ENCODE assay signal across 9 cellular contexts in genomic region chr7:151570366-151570915, GRCh38. TPM values are rescaled to one million over a fixed set of nuclear protein-coding genes. Genes with fewer than 3 reads are reported as not detected.
DNase-seq lines count a peak whose midpoint lies in the region; ATAC-seq, FAIRE-seq and TF ChIP-seq lines count a peak whose summit lies in the region.
"Had no signal": no experiment of that assay in that cellular context is flagged by ENCODE, and none has a peak within 500 bp of the region (broad histone marks: within the 10 kb centered on the region; RNA-seq: fewer than 3 reads in every experiment).

No MANE protein-coding gene starts in this region.

- H3K4me1 ChIP-seq in A549, result no peaks in the 10 kb centered on the region; the same call in 2 of the 3 replicates
- peaks cover 14% of the 10 kb centered on the region for H3K4me1 ChIP-seq in foreskin keratinocyte

- CTCF ChIA-PET in A549 (lab: Yijun Ruan, JAX) (interaction anchor here (0.6 to 16.0 kb wide), 37 partner anchors 9 to 838 kb away, joined by 3 to 155 read pairs (median 4); no protein-coding TSS in a partner anchor), GM10248 (lab: Yijun Ruan, JAX) (interaction anchor here (0.9 kb wide), 1 partner anchor 188 kb away, joined by 3 read pairs; no protein-coding TSS in a partner anchor), RWPE1 (lab: Yijun Ruan, JAX) (interaction anchor here (0.6 to 0.8 kb wide), 2 partner anchors 143 to 175 kb away, joined by 4 to 6 read pairs; no protein-coding TSS in a partner anchor)

- TF ChIP-seq CTCF in A549 (IDR thresholded peaks at IDR 0.05), result peak; percentile 84
- TF ChIP-seq CTCF in GM10248 (IDR thresholded peaks at IDR 0.05; ENCODE audit: control extremely low read depth, extremely low read depth, low read depth, missing control alignments), result peak; percentile 46
- peak; percentile 87 for TF ChIP-seq CTCF in RWPE1 (conservative IDR thresholded peaks at IDR 0.05; ENCODE audit: low read depth)
- TF ChIP-seq CTCF in foreskin keratinocyte (conservative IDR thresholded peaks at IDR 0.05), result peak; percentile 80

- no peak for ATAC-seq in A549
- ATAC-seq in foreskin keratinocyte, result no peak
- ATAC-seq in GM19463 (IDR thresholded peaks at IDR 0.05; ENCODE audit: unreplicated experiment), result no peak

- no peak overlapping the region for H3K4me3 ChIP-seq in A549

- POLR2A ChIA-PET in A549 (lab: Yijun Ruan, JAX), result no interaction called here
- POLR2A ChIA-PET in GM10248 (lab: Yijun Ruan, JAX), result no interaction called here
- POLR2A ChIA-PET in RWPE1 (lab: Yijun Ruan, JAX; ENCODE audit: low non-redundant PET), result no interaction called here

- FAIRE-seq in A549 (lab: Jason Lieb, UNC), result no peak

- TF ChIP-seq POLR2A in A549 (IDR thresholded peaks at IDR 0.05; ENCODE audit: low read length), result no peak

- TF ChIP-seq EP300 in A549 (IDR thresholded peaks at IDR 0.05), result no peak

- no peak overlapping the region for H3K4me2 ChIP-seq in A549

- no peaks in the 10 kb centered on the region for H3K9me3 ChIP-seq in A549

- TF ChIP-seq RAD21 in A549 (conservative IDR thresholded peaks at IDR 0.05 in 1 of 2, IDR thresholded peaks at IDR 0.05 in 1 of 2), result peak; percentile 89 to 91

- H3K27ac ChIP-seq in A549 (peak overlapping the region in 1 of 2 experiments; percentile 32; a peak in 1 of 6 replicates), RWPE1 (no peak overlapping the region), foreskin keratinocyte (no peak overlapping the region)

- H3K27me3 ChIP-seq in foreskin keratinocyte, result no peaks in the 10 kb centered on the region

- DNase-seq in A549 (ENCODE audit: low read depth in 1 of 2, low spot score in 1 of 2), result peak in 1 of 2 experiments; percentile 25
- no peak for DNase-seq in GM10248 (ENCODE audit: extremely low spot score)
- DNase-seq in RWPE1 (ENCODE audit: low spot score), result peak; percentile 9
- DNase-seq in foreskin keratinocyte, result no peak
- no peak for DNase-seq in HPDE6-E6E7 (ENCODE audit: extremely low spot score)
- DNase-seq in stimulated activated CD4-positive, alpha-beta T cell treated with anti-CD3 and anti-CD28 coated beads, Interleukin-2, amount 100 ng/mL, for 48 hours, result no peak
- DNase-seq in DMS79 treated with DMSO at 0.1 percent for 48 hours (lab: John Stamatoyannopoulos, UW), result no peak
- DNase-seq: GDM1 had no signal

TF ChIP-seq in A549, 52 proteins besides CTCF, POLR2A, EP300 and RAD21:
- TF ChIP-seq BCL3 (IDR thresholded peaks at IDR 0.05) (no peak), CEBPB (IDR thresholded peaks at IDR 0.05) (peak in 1 of 2 experiments; percentile 54; a peak in 1 of 4 replicates), SMC3 (IDR thresholded peaks at IDR 0.05) (peak; percentile 95), HEYL (CRISPR knock-in tag; IDR thresholded peaks at IDR 0.05) (no peak), NPAS2 (CRISPR knock-in tag; IDR thresholded peaks at IDR 0.05; ENCODE audit: borderline replicate concordance) (no peak)

RNA-seq across cellular contexts. Expression of gene RHEB, which starts 50.7 kb away (rescaled TPM):
- polyA plus RNA-seq in A549 (2011; rRNA removed) (148 and 198 TPM in 2 replicates), A549 (2017; fragmentation: RNase III; extraction: RNeasy Plus Mini Kit Qiagen cat#74134 plus additional on column Dnase treatment) (102 to 112 TPM (median 110 TPM) in 3 replicates), foreskin keratinocyte (106 and 123 TPM in 2 replicates)
- polyA plus RNA-seq in A549 (2012; cell fraction: cytosol; rRNA removed), result 61.9 and 65.5 TPM in 2 replicates
- polyA plus RNA-seq in A549 (2012; cell fraction: nucleus; rRNA removed), result 27.8 and 48.0 TPM in 2 replicates
- polyA minus RNA-seq in A549 (2011; rRNA and poly(A)+ RNA removed), result 15.0 and 17.8 TPM in 2 replicates
- 80.0 and 83.3 TPM in 2 replicates for total RNA-seq in foreskin keratinocyte
